Comparison of ENCODE assay signal across 7 cellular contexts in genomic region chr3:12135029-12135634, GRCh38. TPM values are rescaled to one million over a fixed set of nuclear protein-coding genes. Genes with fewer than 3 reads are reported as not detected.
DNase-seq lines count a peak whose midpoint lies in the region; ATAC-seq, FAIRE-seq and TF ChIP-seq lines count a peak whose summit lies in the region.

No MANE protein-coding gene starts in this region.

- no peaks in the 10 kb centered on the region for H3K27me3 ChIP-seq in GM12878 (replicated peaks in 1 of 2; ENCODE audit: control insufficient read depth in 2 of 2, insufficient read depth in 2 of 2, low read length in 1 of 2)

- POLR2A ChIA-PET in GM12878 (lab: Charles Lee): interaction anchor here (0.5 to 1.9 kb wide), 3 partner anchors 41 to 613 kb away, joined by 3 to 12 read pairs (median 4); partner anchors contain the start of gene TSEN2

- TF ChIP-seq POLR2A in GM12878 (IDR thresholded peaks at IDR 0.05; ENCODE audit: low read depth, low read length): no peak

- H2AFZ ChIP-seq in GM12878 (ENCODE audit: control insufficient read depth, low read depth, low read length): peak overlapping the region; percentile 19; the same call in 1 of the 2 replicates

- BruUV-seq in GM12878 (replicated peaks; lab: Mats Ljungman, UMichigan): no TSS peak

- TF ChIP-seq EP300 in GM12878 (IDR thresholded peaks at IDR 0.05; ENCODE audit: borderline replicate concordance in 1 of 2, control insufficient read depth in 1 of 2, low read depth in 2 of 2, low read length in 2 of 2): no peak

- H3K4me2 ChIP-seq in GM12878 (ENCODE audit: control insufficient read depth, insufficient read depth): no peak overlapping the region

- peak; percentile 89 for TF ChIP-seq RAD21 in GM12878 (IDR thresholded peaks at IDR 0.05; ENCODE audit: insufficient read depth, low read depth, low read length)

- in situ Hi-C loops in GM12878 (cut with MboI): loop anchor here (5.0 to 25.0 kb wide), 3 partner anchors 42 to 577 kb away; no protein-coding TSS in a partner anchor

- FAIRE-seq in G401.6 (lab: Jason Lieb, UNC): peak; percentile 8
- peak; percentile 69 for FAIRE-seq in GM12878 (lab: Jason Lieb, UNC)

- SMC1A ChIA-PET in GM12878 (lab: Charles Lee; ENCODE audit: uncharacterized antibody, unreplicated experiment): interaction anchor here (0.8 to 10.7 kb wide), 20 partner anchors 13 to 707 kb away, joined by 3 to 187 read pairs (median 4); partner anchors contain the start of genes RPL32 and TSEN2

- CTCF ChIA-PET in GM12878 (lab: Yijun Ruan, JAX): interaction anchor here (0.6 to 12.3 kb wide), 39 partner anchors 9 to 705 kb away, joined by 3 to 255 read pairs (median 5); partner anchors contain the start of genes TIMP4 and TSEN2

- DNase-seq in HuH-7 (ENCODE audit: low spot score) (peak; percentile 86), T-helper 9 cell (peak; percentile 43), GM12878 (ENCODE audit: low read depth, low spot score) (no peak), iPS-NIHi7 (ENCODE audit: extremely low spot score) (peak; percentile 81)
- peak; percentile 33 to 55 for DNase-seq in stimulated activated CD4-positive, alpha-beta T cell treated with anti-CD3 and anti-CD28 coated beads, Interleukin-15, amount 100 ng/mL, for 48 hours (ENCODE audit: low read depth in 2 of 2)

- no peak overlapping the region for H3K4me3 ChIP-seq in GM12878

- no peaks in the 10 kb centered on the region for H3K9me3 ChIP-seq in GM12878 (replicated peaks; ENCODE audit: control insufficient read depth, insufficient read depth, low read length)

- H3K79me2 ChIP-seq in GM12878 (ENCODE audit: control insufficient read depth, insufficient read depth, low read length): no peaks in the 10 kb centered on the region

- H3K9ac ChIP-seq in GM12878 (ENCODE audit: control insufficient read depth, insufficient read depth, low read length): no peak overlapping the region

- H4K20me1 ChIP-seq in GM12878 (ENCODE audit: control insufficient read depth, insufficient read depth): no peaks in the 10 kb centered on the region

- no peak overlapping the region for H3K27ac ChIP-seq in GM12878 (ENCODE audit: control insufficient read depth, insufficient read depth)

- intact Hi-C loops in GM12878 (cut with micrococcal nuclease; ENCODE audit: unreplicated experiment): loop anchor here (1.0 to 5.0 kb wide), 6 partner anchors 41 to 587 kb away; partner anchors contain the start of gene MKRN2

- 0% methylated on average over 3 of the region's 3 CpGs for WGBS in GM12878 (ENCODE audit: insufficient coverage, insufficient replicate concordance, low lambda C conversion rate, missing lambda C conversion rate)

- H3K4me1 ChIP-seq in GM12878 (ENCODE audit: control insufficient read depth, insufficient read depth, low read length): no peaks in the 10 kb centered on the region

- ATAC-seq in GM21526 (IDR thresholded peaks at IDR 0.05; ENCODE audit: low FRiP score, unreplicated experiment): peak; percentile 84
- peak; percentile 95 for ATAC-seq in GM12878

- RAD21 ChIA-PET in GM12878 (lab: Charles Lee; ENCODE audit: unreplicated experiment): interaction anchor here (0.6 to 7.3 kb wide), 25 partner anchors 9 to 756 kb away, joined by 3 to 139 read pairs (median 4); partner anchors contain the start of gene TSEN2

- H3K36me3 ChIP-seq in GM12878 (ENCODE audit: control insufficient read depth in 2 of 2, insufficient read depth in 2 of 2, low read length in 1 of 2): no peaks in the 10 kb centered on the region

- peak; percentile 85 to 96 (median 96) for TF ChIP-seq CTCF in GM12878 (IDR thresholded peaks at IDR 0.05 in 2 of 3, conservative IDR thresholded peaks at IDR 0.05 in 1 of 3; ENCODE audit: control insufficient read depth in 2 of 3, extremely low read depth in 1 of 3, insufficient read depth in 1 of 3, low read depth in 3 of 3, low read length in 3 of 3)

TF ChIP-seq in GM12878, 131 proteins besides CTCF, POLR2A, EP300 and RAD21:
- TF ChIP-seq MAX (IDR thresholded peaks at IDR 0.05; ENCODE audit: low read depth, low read length): no peak
- TF ChIP-seq SMC3 (IDR thresholded peaks at IDR 0.05; ENCODE audit: borderline replicate concordance, low read length): peak; percentile 94
- TF ChIP-seq NR2F1 (conservative IDR thresholded peaks at IDR 0.05): no peak
- TF ChIP-seq YY1 (IDR thresholded peaks at IDR 0.05; ENCODE audit: low read depth, low read length): peak; percentile 71

RNA-seq across cellular contexts. Expression of gene TIMP4, which starts 23.6 kb away (rescaled TPM):
- not detected in 2 replicates for total RNA-seq in GM12878 (2013; cell fraction: nucleolus; rRNA removed)
- total RNA-seq in GM12878 (2014; rRNA removed): not detected in 2 replicates
- total RNA-seq in GM12878 (2014; rRNA removed; fragmentation: Illumina TruSeq; extraction: Trizol): not detected in 2 replicates
- total RNA-seq in GM12878 (2021): not detected in 2 replicates
- not detected for polyA plus RNA-seq in GM12878 (2011; ENCODE audit: low read depth)
- polyA plus RNA-seq in GM12878 (2011; rRNA removed): 0.04 and 0.07 TPM in 2 replicates
- polyA plus RNA-seq in GM12878 (2011; cell fraction: cytosol; rRNA removed): 0.08 TPM in 1 of 2 replicates, not detected in the other
- not detected in 2 replicates for polyA plus RNA-seq in GM12878 (2011; cell fraction: nucleus; rRNA removed)
- polyA plus RNA-seq in GM12878 (2012): not detected in 2 replicates
- not detected in 2 replicates for polyA plus RNA-seq in GM12878 (2014; fragmentation: Illumina TruSeq; extraction: Trizol)
- not detected for polyA plus RNA-seq in GM12878 (2014; fragmentation: Nextera tagmentation; extraction: Ambion mirVana)
- not detected in 2 replicates for polyA plus RNA-seq in GM12878 (2014; rRNA removed)
- polyA plus RNA-seq in GM12878 (2016; fragmentation: Nextera tagmentation; extraction: Ambion mirVana): not detected
- 0.26 and 0.29 TPM in 2 replicates for polyA minus RNA-seq in GM12878 (2011; rRNA and poly(A)+ RNA removed)
- not detected in 2 replicates for polyA minus RNA-seq in GM12878 (2011; cell fraction: cytosol; rRNA and poly(A)+ RNA removed)
- not detected in 2 replicates for polyA minus RNA-seq in GM12878 (2011; cell fraction: nucleus; rRNA and poly(A)+ RNA removed)
